ENCODE assay signal across 8 cellular contexts in the genomic region with DNA sequence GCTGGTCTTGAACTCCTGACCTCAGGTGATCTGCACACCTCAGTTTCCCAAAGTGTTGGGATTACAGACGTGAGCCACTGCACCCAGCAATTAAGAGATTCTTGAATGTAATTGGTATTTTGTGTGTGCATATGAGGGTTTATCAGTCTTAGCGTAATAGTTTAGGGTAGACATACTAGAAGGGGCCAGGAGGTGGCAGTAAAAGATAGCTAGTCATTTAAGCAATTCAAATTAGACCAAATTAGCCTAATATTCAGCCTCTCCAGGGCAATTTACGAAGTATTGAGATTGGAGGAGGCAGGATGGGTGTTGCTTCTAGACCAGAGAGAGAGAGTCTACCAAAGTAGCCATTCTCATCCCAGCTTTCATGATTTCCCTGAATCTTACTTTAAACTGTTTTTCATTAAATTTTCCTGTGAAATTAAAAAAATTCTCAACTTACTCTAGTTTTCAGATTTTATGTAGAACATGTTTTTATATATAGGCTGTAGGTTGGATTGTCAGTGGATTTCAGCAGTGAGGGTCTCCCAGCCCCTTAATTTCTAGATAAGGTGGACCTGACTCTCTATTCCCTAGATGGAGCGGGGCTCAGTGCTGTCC.
DNase-seq lines count a peak whose midpoint lies in the region; FAIRE-seq and TF ChIP-seq lines count a peak whose summit lies in the region.

No MANE protein-coding gene starts in this region.

- no peak overlapping the region for H3K4me3 Mint-ChIP-seq in progenitor cell of endocrine pancreas (ENCODE audit: low read depth)

- WGBS in SK-N-SH (ENCODE audit: low lambda C conversion rate): 38% methylated on average over 4 of the region's 4 CpGs

- no peaks in the 10 kb centered on the region for H3K79me2 ChIP-seq in SK-N-SH (ENCODE audit: insufficient read depth)
- H3K79me2 ChIP-seq in fibroblast of lung (ENCODE audit: control insufficient read depth, insufficient read depth, low read length): no peaks in the 10 kb centered on the region

- DNase-seq in G401 (ENCODE audit: low spot score): peak; percentile 90
- DNase-seq in NCI-H1092 treated with DMSO at 0.1 percent for 48 hours (lab: John Stamatoyannopoulos, UW): peak; percentile 73
- DNase-seq in SK-N-SH: peak; percentile 60
- peak; percentile 53 to 72 for DNase-seq in fibroblast of lung (ENCODE audit: low read depth in 2 of 2)
- DNase-seq in progenitor cell of endocrine pancreas (ENCODE audit: low spot score, unreplicated experiment): no peak
- no peak for DNase-seq in 8988T
- DNase-seq in occipital lobe (lab: John Stamatoyannopoulos, UW): no peak

- H3K27ac Mint-ChIP-seq in progenitor cell of endocrine pancreas: peak overlapping the region; percentile 45

- no peaks in the 10 kb centered on the region for H3K9me3 Mint-ChIP-seq in progenitor cell of endocrine pancreas (ENCODE audit: low read depth)

- H3K4me3 ChIP-seq in SK-N-SH (ENCODE audit: low read depth in 2 of 2, low read length in 1 of 2) (no peak overlapping the region), fibroblast of lung (replicated peaks in 1 of 4; ENCODE audit: control extremely low read depth in 1 of 4, insufficient read depth in 1 of 4, low read depth in 3 of 4, low read length in 4 of 4) (no peak overlapping the region)

- H3K9me2 ChIP-seq in SK-N-SH: no peaks in the 10 kb centered on the region

- peaks cover under 1% of the 10 kb centered on the region for H3K4me1 Mint-ChIP-seq in progenitor cell of endocrine pancreas (ENCODE audit: low read depth)

- TF ChIP-seq CTCF in SK-N-SH (IDR thresholded peaks at IDR 0.05) (peak; percentile 90), fibroblast of lung (conservative IDR thresholded peaks at IDR 0.05 in 1 of 2, IDR thresholded peaks at IDR 0.05 in 1 of 2; ENCODE audit: low read depth in 1 of 2, low read length in 2 of 2) (peak; percentile 61 to 67), progenitor cell of endocrine pancreas (IDR thresholded peaks at IDR 0.05; ENCODE audit: unreplicated experiment) (peak; percentile 78)

- H3K4me1 ChIP-seq in SK-N-SH (ENCODE audit: control insufficient read depth in 1 of 2, insufficient read depth in 2 of 2, low read depth in 1 of 2, low read length in 1 of 2): peaks cover 3 to 9% of the 10 kb centered on the region in 2 experiments; a peak in 3 of 4 replicates
- H3K4me1 ChIP-seq in fibroblast of lung (ENCODE audit: control insufficient read depth, extremely low read depth, insufficient read depth, low read length): no peaks in the 10 kb centered on the region

- H4K20me1 ChIP-seq in SK-N-SH (ENCODE audit: insufficient read depth) (no peaks in the 10 kb centered on the region), fibroblast of lung (ENCODE audit: control insufficient read depth, extremely low read depth, insufficient read depth, low read length) (no peaks in the 10 kb centered on the region)

- in situ Hi-C loops in G401 (cut with HindIII; ENCODE audit: low sequenced_read_pairs): no loop called here

- POLR2A ChIA-PET in SK-N-SH (lab: Yijun Ruan, JAX): interaction anchor here (0.6 to 0.9 kb wide), 3 partner anchors 123 to 678 kb away, joined by 3 to 4 read pairs (median 3); no protein-coding TSS in a partner anchor

- H3K27ac ChIP-seq in SK-N-SH (ENCODE audit: low read depth in 2 of 2, low read length in 1 of 2) (no peak overlapping the region), fibroblast of lung (ENCODE audit: insufficient read depth, low read length) (no peak overlapping the region)

- peak; percentile 37 for FAIRE-seq in A204.1 (lab: Jason Lieb, UNC)

- CTCF ChIA-PET in SK-N-SH (lab: Yijun Ruan, JAX): interaction anchor here (0.6 to 8.9 kb wide), 43 partner anchors 8 to 697 kb away, joined by 3 to 264 read pairs (median 6); a partner anchor contains a TSS

- H3K4me2 ChIP-seq in SK-N-SH (no peak overlapping the region), fibroblast of lung (ENCODE audit: extremely low read depth, insufficient read depth, low read length) (no peak overlapping the region)

- H3K36me3 Mint-ChIP-seq in progenitor cell of endocrine pancreas (ENCODE audit: insufficient read depth): no peaks in the 10 kb centered on the region

- peak; percentile 96 for TF ChIP-seq RAD21 in SK-N-SH (IDR thresholded peaks at IDR 0.05; ENCODE audit: low read length)

- TF ChIP-seq EP300 in SK-N-SH (IDR thresholded peaks at IDR 0.05; ENCODE audit: borderline replicate concordance in 1 of 2, low read depth in 1 of 2, low read length in 1 of 2): 0 out of 4 replicates have a peak, but pooled peaks of 1 of the 2 experiments have one; percentile 34

- no peak overlapping the region for H3K9ac ChIP-seq in SK-N-SH
- H3K9ac ChIP-seq in fibroblast of lung (ENCODE audit: insufficient read depth, low read length): no peak overlapping the region

- H2AFZ ChIP-seq in SK-N-SH (ENCODE audit: low read depth) (no peak overlapping the region), fibroblast of lung (ENCODE audit: low read length) (no peak overlapping the region)

- H3K9me3 ChIP-seq in SK-N-SH: no peaks in the 10 kb centered on the region
- H3K9me3 ChIP-seq in fibroblast of lung (ENCODE audit: control insufficient read depth, insufficient read depth, low read depth, low read length): no peaks in the 10 kb centered on the region

- H3K27me3 ChIP-seq in SK-N-SH (ENCODE audit: insufficient read depth) (no peaks in the 10 kb centered on the region), fibroblast of lung (ENCODE audit: control insufficient read depth, insufficient read depth, low read length) (no peaks in the 10 kb centered on the region)

- peaks cover 6% of the 10 kb centered on the region for H3F3A ChIP-seq in SK-N-SH (replicated peaks; ENCODE audit: insufficient read depth)

- H3K27me3 Mint-ChIP-seq in progenitor cell of endocrine pancreas: no peaks in the 10 kb centered on the region

- H3K36me3 ChIP-seq in SK-N-SH (replicated peaks in 1 of 2; ENCODE audit: control insufficient read depth in 1 of 2, insufficient read depth in 2 of 2, low read length in 1 of 2) (no peaks in the 10 kb centered on the region), fibroblast of lung (ENCODE audit: control insufficient read depth, insufficient read depth, low read length) (no peaks in the 10 kb centered on the region)

TF ChIP-seq in SK-N-SH, 30 proteins besides CTCF, POLR2A, EP300 and RAD21:
- TF ChIP-seq SMC3 (IDR thresholded peaks at IDR 0.05; ENCODE audit: low read depth, low read length): peak; percentile 85
- TF ChIP-seq, protein P1, sequence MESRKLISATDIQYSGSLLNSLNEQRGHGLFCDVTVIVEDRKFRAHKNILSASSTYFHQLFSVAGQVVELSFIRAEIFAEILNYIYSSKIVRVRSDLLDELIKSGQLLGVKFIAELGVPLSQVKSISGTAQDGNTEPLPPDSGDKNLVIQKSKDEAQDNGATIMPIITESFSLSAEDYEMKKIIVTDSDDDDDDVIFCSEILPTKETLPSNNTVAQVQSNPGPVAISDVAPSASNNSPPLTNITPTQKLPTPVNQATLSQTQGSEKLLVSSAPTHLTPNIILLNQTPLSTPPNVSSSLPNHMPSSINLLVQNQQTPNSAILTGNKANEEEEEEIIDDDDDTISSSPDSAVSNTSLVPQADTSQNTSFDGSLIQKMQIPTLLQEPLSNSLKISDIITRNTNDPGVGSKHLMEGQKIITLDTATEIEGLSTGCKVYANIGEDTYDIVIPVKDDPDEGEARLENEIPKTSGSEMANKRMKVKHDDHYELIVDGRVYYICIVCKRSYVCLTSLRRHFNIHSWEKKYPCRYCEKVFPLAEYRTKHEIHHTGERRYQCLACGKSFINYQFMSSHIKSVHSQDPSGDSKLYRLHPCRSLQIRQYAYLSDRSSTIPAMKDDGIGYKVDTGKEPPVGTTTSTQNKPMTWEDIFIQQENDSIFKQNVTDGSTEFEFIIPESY (IDR thresholded peaks at IDR 0.05; ENCODE audit: borderline replicate concordance, low read depth): no peak

Comparison
In these comparisons a context has a peak if more than half of its experiments do, and no peak if none do; other contexts are left out.
1. DNase-seq: peak in G401 (single experiment), NCI-H1092 treated with DMSO at 0.1 percent for 48 hours (single experiment), SK-N-SH (single experiment) and fibroblast of lung (2 of 2); none in progenitor cell of endocrine pancreas (single experiment), 8988T (single experiment) and occipital lobe (single experiment).
2. Peak in every context shown above with its lines, with median percentiles within 50 percentile points of each other: CTCF ChIP-seq.